22 cellular contexts compared by ENCODE assay signal in the genomic region with DNA sequence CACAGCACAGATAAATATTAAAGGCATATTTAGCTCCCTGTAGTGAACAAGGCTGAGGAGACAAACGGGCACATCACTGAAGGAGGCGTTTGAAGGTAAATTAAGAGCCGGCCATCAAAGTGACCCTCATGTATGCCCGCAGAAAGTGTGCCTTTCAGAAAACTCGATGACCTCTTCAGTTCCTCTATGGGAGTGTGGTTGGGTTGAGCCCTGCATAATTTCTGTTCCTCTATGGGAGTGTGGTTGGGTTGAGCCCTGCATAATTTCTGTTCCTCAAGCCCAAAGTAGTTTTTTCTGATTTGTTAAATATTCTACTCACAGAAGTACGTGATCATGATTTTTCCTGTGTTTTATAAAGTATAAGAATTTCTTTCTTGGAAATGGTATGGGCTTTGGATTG.
"Had no signal": no experiment of that assay in that cellular context is flagged by ENCODE, and none has a peak within 500 bp of the region (broad histone marks: within the 10 kb centered on the region; RNA-seq: fewer than 3 reads in every experiment).

No MANE protein-coding gene starts in this region.

- H3K4me3 Mint-ChIP-seq: activated CD4-positive, alpha-beta T cell treated with anti-CD3 and anti-CD28 coated beads, Interleukin-2, amount 10 ng/mL, durations not matched to agents 24 days and 14 days; activated CD8-positive, alpha-beta T cell treated with anti-CD3 and anti-CD28 coated beads, Interleukin-2, amount 10 ng/mL, durations not matched to agents 7 days and 5 days; activated naive CD8-positive, alpha-beta T cell treated with anti-CD3 and anti-CD28 coated beads, Interleukin-2, amount 10 ng/mL, durations not matched to agents 7 days and 5 days; activated T-cell treated with anti-CD3 and anti-CD28 coated beads, Interleukin-2, amount 50 U/mL, for 24 hours; brain; memory B cell; neural crest cell; stimulated activated naive CD8-positive, alpha-beta T cell treated with anti-CD3 and anti-CD28 coated beads, Interleukin-15, amount 100 ng/mL, for 72 hours had no signal

- H3K9me3 Mint-ChIP-seq: activated CD4-positive, alpha-beta T cell treated with anti-CD3 and anti-CD28 coated beads, Interleukin-2, amount 10 ng/mL, durations not matched to agents 24 days and 14 days; activated naive CD8-positive, alpha-beta T cell treated with anti-CD3 and anti-CD28 coated beads, Interleukin-2, amount 10 ng/mL, durations not matched to agents 7 days and 5 days; activated T-helper 2 cell treated with anti-CD3 and anti-CD28 coated beads, Interferon-gamma antibody, Interleukin-2, Interleukin-4, amounts not matched to agents 10 μg/mL and 5 μg/mL and 100 μg/mL, durations not matched to agents 14 hours and 24 hours and 36 hours; memory B cell; neural crest cell; stimulated activated naive CD8-positive, alpha-beta T cell treated with anti-CD3 and anti-CD28 coated beads, Interleukin-15, amount 100 ng/mL, for 72 hours had no signal

- H3K4me1 ChIP-seq: colonic mucosa, left ventricle myocardium inferior, psoas muscle, suprapubic skin had no signal

- H3K36me3 ChIP-seq: colonic mucosa, left ventricle myocardium inferior, suprapubic skin had no signal

- H3K4me3 ChIP-seq: colonic mucosa, left ventricle myocardium inferior, psoas muscle, skin epidermis, suprapubic skin had no signal

- H3K27me3 Mint-ChIP-seq: activated CD4-positive, alpha-beta T cell treated with anti-CD3 and anti-CD28 coated beads, Interleukin-2, amount 10 ng/mL, durations not matched to agents 24 days and 14 days; activated naive CD8-positive, alpha-beta T cell treated with anti-CD3 and anti-CD28 coated beads, Interleukin-2, amount 10 ng/mL, durations not matched to agents 7 days and 5 days; activated T-cell treated with anti-CD3 and anti-CD28 coated beads, Interleukin-2, amount 50 U/mL, for 24 hours; brain; memory B cell; stimulated activated naive CD8-positive, alpha-beta T cell treated with anti-CD3 and anti-CD28 coated beads, Interleukin-15, amount 100 ng/mL, for 72 hours had no signal

- ATAC-seq: activated CD8-positive, alpha-beta T cell treated with anti-CD3 and anti-CD28 coated beads, Interleukin-2, amount 10 ng/mL, durations not matched to agents 7 days and 5 days; psoas muscle; right cardiac atrium; stimulated activated naive CD8-positive, alpha-beta T cell treated with anti-CD3 and anti-CD28 coated beads, Interleukin-15, amount 100 ng/mL, for 72 hours had no signal

- H3K36me3 Mint-ChIP-seq: activated naive CD8-positive, alpha-beta T cell treated with anti-CD3 and anti-CD28 coated beads, Interleukin-2, amount 10 ng/mL, durations not matched to agents 7 days and 5 days; brain; memory B cell had no signal

- H3K27ac Mint-ChIP-seq: activated CD4-positive, alpha-beta T cell treated with anti-CD3 and anti-CD28 coated beads, Interleukin-2, amount 10 ng/mL, durations not matched to agents 24 days and 14 days; activated CD8-positive, alpha-beta T cell treated with anti-CD3 and anti-CD28 coated beads, Interleukin-2, amount 10 ng/mL, durations not matched to agents 7 days and 5 days; activated naive CD8-positive, alpha-beta T cell treated with anti-CD3 and anti-CD28 coated beads, Interleukin-2, amount 10 ng/mL, durations not matched to agents 7 days and 5 days; activated T-cell treated with anti-CD3 and anti-CD28 coated beads, Interleukin-2, amount 50 U/mL, for 24 hours; activated T-helper 2 cell treated with anti-CD3 and anti-CD28 coated beads, Interferon-gamma antibody, Interleukin-2, Interleukin-4, amounts not matched to agents 10 μg/mL and 5 μg/mL and 100 μg/mL, durations not matched to agents 14 hours and 24 hours and 36 hours; brain; memory B cell; stimulated activated naive CD8-positive, alpha-beta T cell treated with anti-CD3 and anti-CD28 coated beads, Interleukin-15, amount 100 ng/mL, for 72 hours had no signal

- H3K27ac ChIP-seq: colonic mucosa, left ventricle myocardium inferior, psoas muscle, skin epidermis, suprapubic skin had no signal

- H3K27me3 ChIP-seq: colonic mucosa, suprapubic skin had no signal

- DNase-seq: activated CD4-positive, alpha-beta T cell treated with anti-CD3 and anti-CD28 coated beads, Interleukin-2, amount 10 ng/mL, durations not matched to agents 24 days and 14 days; activated CD8-positive, alpha-beta T cell treated with anti-CD3 and anti-CD28 coated beads, Interleukin-2, amount 10 ng/mL, durations not matched to agents 7 days and 5 days; activated naive CD4-positive, alpha-beta T cell treated with Interleukin-2 at 50 U/mL for 16 hours; activated naive CD8-positive, alpha-beta T cell treated with anti-CD3 and anti-CD28 coated beads, Interleukin-2, amount 10 ng/mL, durations not matched to agents 7 days and 5 days; activated T-cell treated with anti-CD3 and anti-CD28 coated beads, Interleukin-2, amount 50 U/mL, for 24 hours; central memory CD4-positive, alpha-beta T cell; colonic mucosa; head of caudate nucleus; kidney glomerular epithelial cell; left ventricle myocardium inferior; psoas muscle; right cardiac atrium; stimulated activated naive CD8-positive, alpha-beta T cell treated with anti-CD3 and anti-CD28 coated beads, Interleukin-15, amount 100 ng/mL, for 72 hours; T-helper 9 cell; trophoblast cell had no signal

- FAIRE-seq: frontal cortex had no signal

- H3K4me1 Mint-ChIP-seq: activated CD4-positive, alpha-beta T cell treated with anti-CD3 and anti-CD28 coated beads, Interleukin-2, amount 10 ng/mL, durations not matched to agents 24 days and 14 days; activated naive CD8-positive, alpha-beta T cell treated with anti-CD3 and anti-CD28 coated beads, Interleukin-2, amount 10 ng/mL, durations not matched to agents 7 days and 5 days; brain; memory B cell; neural crest cell; stimulated activated naive CD8-positive, alpha-beta T cell treated with anti-CD3 and anti-CD28 coated beads, Interleukin-15, amount 100 ng/mL, for 72 hours had no signal

- H3K9me3 ChIP-seq: colonic mucosa, psoas muscle, suprapubic skin had no signal
